Comparison of ENCODE assay signal across 9 cellular contexts in the genomic region with DNA sequence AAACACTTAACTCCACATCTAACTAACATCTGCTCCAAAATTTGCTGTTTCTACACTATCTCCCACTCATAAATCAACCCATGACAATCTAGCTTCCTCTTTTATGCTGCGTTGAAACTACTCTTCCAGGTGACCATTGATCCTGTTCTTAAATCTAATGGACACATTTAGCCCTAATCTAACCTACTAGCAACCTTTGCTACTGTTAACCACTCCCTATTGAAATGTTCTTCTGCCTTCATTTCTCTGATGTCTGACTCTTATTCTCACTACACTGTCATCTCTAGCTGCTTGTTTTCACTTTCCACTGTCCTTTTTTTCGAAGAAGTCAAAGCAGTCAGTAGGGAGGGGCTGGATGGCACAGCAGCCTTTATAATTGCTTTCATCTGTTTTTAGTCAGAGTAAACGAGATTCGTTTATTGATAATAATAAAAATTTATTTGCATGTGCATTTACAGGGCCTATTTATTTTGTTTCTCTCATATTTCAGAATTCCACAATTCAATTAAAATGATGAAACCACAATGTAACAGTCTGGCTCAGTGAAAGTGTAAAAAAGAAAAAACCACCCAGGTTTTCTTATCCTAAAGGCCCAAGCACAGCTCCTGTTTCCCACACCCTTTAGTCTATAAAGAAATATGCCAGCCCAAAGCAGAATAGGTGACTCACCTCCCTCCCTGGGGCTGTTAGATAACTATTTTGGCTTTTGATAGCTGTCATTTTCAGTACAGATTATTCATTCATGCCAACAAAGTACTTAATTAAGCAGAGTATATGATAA. TPM values are rescaled to one million over a fixed set of nuclear protein-coding genes. Genes with fewer than 3 reads are reported as not detected.
DNase-seq lines count a peak whose midpoint lies in the region; ATAC-seq and TF ChIP-seq lines count a peak whose summit lies in the region.
"Had no signal": no experiment of that assay in that cellular context is flagged by ENCODE, and none has a peak within 500 bp of the region (broad histone marks: within the 10 kb centered on the region; RNA-seq: fewer than 3 reads in every experiment).

No MANE protein-coding gene starts in this region.

- H3F3A ChIP-seq in GM23248 (ENCODE audit: insufficient read depth) (peaks cover 11% of the 10 kb centered on the region; the same call in 1 of the 2 replicates), GM23338 (replicated peaks; ENCODE audit: low read depth) (no peaks in the 10 kb centered on the region)

- in situ Hi-C loops in GM23248 (cut with MboI), result no loop called here

- H3K27me3 Mint-ChIP-seq in activated naive CD8-positive, alpha-beta T cell treated with anti-CD3 and anti-CD28 coated beads, Interleukin-2, amount 50 U/mL, for 24 hours, result no peaks in the 10 kb centered on the region
- no peaks in the 10 kb centered on the region for H3K27me3 Mint-ChIP-seq in GM23338 (ENCODE audit: insufficient read depth, low read depth, poor library complexity)

- H2AFZ ChIP-seq in GM23248, result no peak overlapping the region
- no peak overlapping the region for H2AFZ ChIP-seq in osteoblast (ENCODE audit: low read length)
- no peak overlapping the region for H2AFZ ChIP-seq in GM23338

- H3K27ac ChIP-seq in GM23248 (peak overlapping the region; percentile 47), osteoblast (ENCODE audit: low read depth, low read length) (peak overlapping the region; percentile 0), GM23338 (ENCODE audit: low read depth) (no peak overlapping the region)
- H3K27ac ChIP-seq: psoas muscle had no signal

- ATAC-seq in activated naive CD8-positive, alpha-beta T cell treated with anti-CD3 and anti-CD28 coated beads, Interleukin-2, amount 50 U/mL, for 24 hours, result peak; percentile 85
- no peak for ATAC-seq in GM23338

- no peaks in the 10 kb centered on the region for H3K9me3 ChIP-seq in GM23248 (ENCODE audit: low read depth)
- H3K9me3 ChIP-seq in osteoblast (ENCODE audit: low read depth, low read length), result no peaks in the 10 kb centered on the region
- H3K9me3 ChIP-seq: psoas muscle had no signal

- no peaks in the 10 kb centered on the region for H4K20me1 ChIP-seq in GM23248 (ENCODE audit: insufficient read depth)
- H4K20me1 ChIP-seq in osteoblast (ENCODE audit: insufficient read depth, low read length), result peaks cover 12% of the 10 kb centered on the region
- H4K20me1 ChIP-seq in GM23338 (replicated peaks; ENCODE audit: insufficient read depth), result peaks cover 5% of the 10 kb centered on the region; the same call in 1 of the 2 replicates

- H3K4me3 Mint-ChIP-seq in activated naive CD8-positive, alpha-beta T cell treated with anti-CD3 and anti-CD28 coated beads, Interleukin-2, amount 50 U/mL, for 24 hours, result peak overlapping the region; percentile 29
- no peak overlapping the region for H3K4me3 Mint-ChIP-seq in GM23338

- H3K9me3 Mint-ChIP-seq in activated naive CD8-positive, alpha-beta T cell treated with anti-CD3 and anti-CD28 coated beads, Interleukin-2, amount 50 U/mL, for 24 hours, result no peaks in the 10 kb centered on the region
- no peaks in the 10 kb centered on the region for H3K9me3 Mint-ChIP-seq in GM23338

- H3K27me3 ChIP-seq in GM23248 (replicated peaks; ENCODE audit: insufficient read depth), result no peaks in the 10 kb centered on the region
- H3K27me3 ChIP-seq in osteoblast (ENCODE audit: insufficient read depth, low read length), result no peaks in the 10 kb centered on the region
- no peaks in the 10 kb centered on the region for H3K27me3 ChIP-seq in GM23338 (ENCODE audit: insufficient read depth)

- H3K9me2 ChIP-seq in GM23248 (ENCODE audit: insufficient read depth) (no peaks in the 10 kb centered on the region), GM23338 (ENCODE audit: insufficient read depth) (0 out of 2 replicates have a peak, but pooled peaks cover 3% of the 10 kb centered on the region)

- H3K36me3 ChIP-seq in GM23248 (ENCODE audit: low read depth) (no peaks in the 10 kb centered on the region), osteoblast (ENCODE audit: insufficient read depth, low read length) (no peaks in the 10 kb centered on the region), GM23338 (ENCODE audit: insufficient read depth) (no peaks in the 10 kb centered on the region)

- peak overlapping the region; percentile 56 for H3K27ac Mint-ChIP-seq in activated naive CD8-positive, alpha-beta T cell treated with anti-CD3 and anti-CD28 coated beads, Interleukin-2, amount 50 U/mL, for 24 hours
- H3K27ac Mint-ChIP-seq in GM23338, result no peak overlapping the region

- H3K79me2 ChIP-seq in GM23248 (ENCODE audit: insufficient read depth) (peaks cover 100% of the 10 kb centered on the region), osteoblast (ENCODE audit: insufficient read depth, low read length) (peaks cover 98% of the 10 kb centered on the region), GM23338 (replicated peaks; ENCODE audit: insufficient read depth) (peaks cover 35% of the 10 kb centered on the region)

- H3K4me3 ChIP-seq in GM23248, result peak overlapping the region; percentile 32
- H3K4me3 ChIP-seq in osteoblast (ENCODE audit: insufficient read depth, low read length), result no peak overlapping the region
- H3K4me3 ChIP-seq in GM23338, result no peak overlapping the region
- H3K4me3 ChIP-seq: psoas muscle had no signal

- peaks cover 75% of the 10 kb centered on the region for H3K4me1 Mint-ChIP-seq in activated naive CD8-positive, alpha-beta T cell treated with anti-CD3 and anti-CD28 coated beads, Interleukin-2, amount 50 U/mL, for 24 hours
- peaks cover 9% of the 10 kb centered on the region for H3K4me1 Mint-ChIP-seq in GM23338

- DNase-seq in NCI-H1694 treated with DMSO at 0.1 percent for 48 hours (lab: John Stamatoyannopoulos, UW) (peak; percentile 23), NCI-H1694 (lab: John Stamatoyannopoulos, UW) (no peak), GM23248 (peak; percentile 67), Kasumi-1 (lab: John Stamatoyannopoulos, UW) (peak; percentile 22 to 49), osteoblast (ENCODE audit: insufficient read length, low spot score, missing footprints) (no peak), GM23338 (ENCODE audit: low spot score) (no peak)
- no peak for DNase-seq in activated naive CD8-positive, alpha-beta T cell treated with anti-CD3 and anti-CD28 coated beads, Interleukin-2, amount 50 U/mL, for 24 hours
- DNase-seq in central memory CD4-positive, alpha-beta T cell, result no peak
- DNase-seq: psoas muscle had no signal

- 17 to 20% methylated on average over 4 of the region's 4 CpGs for WGBS in GM23248 (ENCODE audit: low coverage in 1 of 2, low lambda C conversion rate in 2 of 2, missing lambda C conversion rate in 2 of 2), 2 experiments

- no peak for TF ChIP-seq CTCF in osteoblast (IDR thresholded peaks at IDR 0.05; ENCODE audit: extremely low read depth, low read depth, low read length)
- TF ChIP-seq CTCF in GM23338 (conservative IDR thresholded peaks at IDR 0.05; ENCODE audit: low read depth in 2 of 2), result no peak

- H3K4me1 ChIP-seq in GM23248 (ENCODE audit: insufficient read depth) (peaks cover 25% of the 10 kb centered on the region), osteoblast (ENCODE audit: insufficient read depth, low read length) (peaks cover 13% of the 10 kb centered on the region), GM23338 (ENCODE audit: insufficient read depth) (peaks cover 9% of the 10 kb centered on the region)

- H3K9ac ChIP-seq in GM23248, result peak overlapping the region; percentile 53

- H3K4me2 ChIP-seq in GM23248 (ENCODE audit: unreplicated experiment) (peak overlapping the region; percentile 58), osteoblast (ENCODE audit: insufficient read depth, low read length) (peak overlapping the region; percentile 21), GM23338 (no peak overlapping the region)

- H3K36me3 Mint-ChIP-seq in activated naive CD8-positive, alpha-beta T cell treated with anti-CD3 and anti-CD28 coated beads, Interleukin-2, amount 50 U/mL, for 24 hours (ENCODE audit: low read depth), result peaks cover 15% of the 10 kb centered on the region
- no peaks in the 10 kb centered on the region for H3K36me3 Mint-ChIP-seq in GM23338 (ENCODE audit: low read depth)

TF ChIP-seq in GM23338, 12 proteins besides CTCF, POLR2A, EP300 and RAD21 (continues in another document):
- TF ChIP-seq, protein P1, sequence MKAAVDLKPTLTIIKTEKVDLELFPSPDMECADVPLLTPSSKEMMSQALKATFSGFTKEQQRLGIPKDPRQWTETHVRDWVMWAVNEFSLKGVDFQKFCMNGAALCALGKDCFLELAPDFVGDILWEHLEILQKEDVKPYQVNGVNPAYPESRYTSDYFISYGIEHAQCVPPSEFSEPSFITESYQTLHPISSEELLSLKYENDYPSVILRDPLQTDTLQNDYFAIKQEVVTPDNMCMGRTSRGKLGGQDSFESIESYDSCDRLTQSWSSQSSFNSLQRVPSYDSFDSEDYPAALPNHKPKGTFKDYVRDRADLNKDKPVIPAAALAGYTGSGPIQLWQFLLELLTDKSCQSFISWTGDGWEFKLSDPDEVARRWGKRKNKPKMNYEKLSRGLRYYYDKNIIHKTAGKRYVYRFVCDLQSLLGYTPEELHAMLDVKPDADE (IDR thresholded peaks at IDR 0.05), result no peak
- TF ChIP-seq, protein P2, sequence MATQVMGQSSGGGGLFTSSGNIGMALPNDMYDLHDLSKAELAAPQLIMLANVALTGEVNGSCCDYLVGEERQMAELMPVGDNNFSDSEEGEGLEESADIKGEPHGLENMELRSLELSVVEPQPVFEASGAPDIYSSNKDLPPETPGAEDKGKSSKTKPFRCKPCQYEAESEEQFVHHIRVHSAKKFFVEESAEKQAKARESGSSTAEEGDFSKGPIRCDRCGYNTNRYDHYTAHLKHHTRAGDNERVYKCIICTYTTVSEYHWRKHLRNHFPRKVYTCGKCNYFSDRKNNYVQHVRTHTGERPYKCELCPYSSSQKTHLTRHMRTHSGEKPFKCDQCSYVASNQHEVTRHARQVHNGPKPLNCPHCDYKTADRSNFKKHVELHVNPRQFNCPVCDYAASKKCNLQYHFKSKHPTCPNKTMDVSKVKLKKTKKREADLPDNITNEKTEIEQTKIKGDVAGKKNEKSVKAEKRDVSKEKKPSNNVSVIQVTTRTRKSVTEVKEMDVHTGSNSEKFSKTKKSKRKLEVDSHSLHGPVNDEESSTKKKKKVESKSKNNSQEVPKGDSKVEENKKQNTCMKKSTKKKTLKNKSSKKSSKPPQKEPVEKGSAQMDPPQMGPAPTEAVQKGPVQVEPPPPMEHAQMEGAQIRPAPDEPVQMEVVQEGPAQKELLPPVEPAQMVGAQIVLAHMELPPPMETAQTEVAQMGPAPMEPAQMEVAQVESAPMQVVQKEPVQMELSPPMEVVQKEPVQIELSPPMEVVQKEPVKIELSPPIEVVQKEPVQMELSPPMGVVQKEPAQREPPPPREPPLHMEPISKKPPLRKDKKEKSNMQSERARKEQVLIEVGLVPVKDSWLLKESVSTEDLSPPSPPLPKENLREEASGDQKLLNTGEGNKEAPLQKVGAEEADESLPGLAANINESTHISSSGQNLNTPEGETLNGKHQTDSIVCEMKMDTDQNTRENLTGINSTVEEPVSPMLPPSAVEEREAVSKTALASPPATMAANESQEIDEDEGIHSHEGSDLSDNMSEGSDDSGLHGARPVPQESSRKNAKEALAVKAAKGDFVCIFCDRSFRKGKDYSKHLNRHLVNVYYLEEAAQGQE (IDR thresholded peaks at IDR 0.05; ENCODE audit: unreplicated experiment), result no peak

RNA-seq across cellular contexts. Expression of a gene that starts 44.9 kb away (rescaled TPM):
- 34.5 and 42.4 TPM in 2 replicates for total RNA-seq in GM23248 (2014; rRNA removed; shearing (Covaris generic))
- 78.5 and 80.1 TPM in 2 replicates for polyA plus RNA-seq in GM23248 (2016; fragmentation: Nextera tagmentation; extraction: Ambion mirVana)
- 89.3 and 99.9 TPM in 2 replicates for total RNA-seq in osteoblast
- 20.4 and 42.3 TPM in 2 replicates for total RNA-seq in GM23338 (2014; rRNA removed; shearing (Covaris generic))
- polyA plus RNA-seq in GM23338 (2016; fragmentation: Nextera tagmentation; extraction: Ambion mirVana), result 27.4 and 39.3 TPM in 2 replicates

Comparison
In these comparisons a context has a peak if more than half of its experiments do, and no peak if none do; other contexts are left out.
1. DNase-seq: peak in NCI-H1694 treated with DMSO at 0.1 percent for 48 hours (single experiment), GM23248 (single experiment) and Kasumi-1 (2 of 2); none in NCI-H1694 (single experiment), activated naive CD8-positive, alpha-beta T cell treated with anti-CD3 and anti-CD28 coated beads, Interleukin-2, amount 50 U/mL, for 24 hours (single experiment), osteoblast (single experiment), central memory CD4-positive, alpha-beta T cell (single experiment) and GM23338 (single experiment).